ENCODE assay signal across 20 cellular contexts in genomic region chr2:119440501-119440870, GRCh38. TPM values are rescaled to one million over a fixed set of nuclear protein-coding genes. Genes with fewer than 3 reads are reported as not detected.
DNase-seq lines count a peak whose midpoint lies in the region; FAIRE-seq and TF ChIP-seq lines count a peak whose summit lies in the region.
"Had no signal": no experiment of that assay in that cellular context is flagged by ENCODE, and none has a peak within 500 bp of the region (broad histone marks: within the 10 kb centered on the region; RNA-seq: fewer than 3 reads in every experiment).

No MANE protein-coding gene starts in this region.

- H3K27ac ChIP-seq in SJCRH30 = no peak overlapping the region
- H3K27ac ChIP-seq in kidney (ENCODE audit: low read depth in 2 of 2, low read length in 2 of 2) = peak overlapping the region; percentile 71 to 77
- no peak overlapping the region for H3K27ac ChIP-seq in osteoblast (ENCODE audit: low read depth, low read length)
- H3K27ac ChIP-seq: A549 had no signal

- peak overlapping the region in 1 of 2 donors; percentile 1 for H3K9ac ChIP-seq in kidney (ENCODE audit: low read length in 2 of 2)

- H3K4me2 ChIP-seq in osteoblast (ENCODE audit: insufficient read depth, low read length) = no peak overlapping the region
- H3K4me2 ChIP-seq: A549, GM23338 had no signal

- peak; percentile 18 for DNase-seq in H7
- DNase-seq in SJCRH30 = peak; percentile 18 to 25
- DNase-seq in kidney = no peak
- peak; percentile 67 for DNase-seq in osteoblast (ENCODE audit: insufficient read length, low spot score, missing footprints)
- DNase-seq in HuH-7.5 (ENCODE audit: low spot score) = no peak
- DNase-seq in AML-193 (lab: John Stamatoyannopoulos, UW) = no peak
- DNase-seq in NCI-H1694 (lab: John Stamatoyannopoulos, UW) = no peak
- DNase-seq: C1 segment of cervical spinal cord; Caco-2; CD4-positive, alpha-beta memory T cell; KBM-7; MG63; NCI-H1105 treated with DMSO at 0.1 percent for 48 hours; NCI-H146; NCI-H2029; NCI-H2227 treated with DMSO at 0.1 percent for 48 hours; PC-3 had no signal

- intact Hi-C loops in kidney (cut with DNase I) = no loop called here

- no peaks in the 10 kb centered on the region for H3K27me3 ChIP-seq in H7 (ENCODE audit: control insufficient read depth, insufficient read depth, low read length)
- no peaks in the 10 kb centered on the region for H3K27me3 ChIP-seq in SJCRH30
- H3K27me3 ChIP-seq in osteoblast (ENCODE audit: insufficient read depth, low read length) = peaks cover 7% of the 10 kb centered on the region
- H3K27me3 ChIP-seq: MG63 had no signal

- H4K20me1 ChIP-seq in osteoblast (ENCODE audit: insufficient read depth, low read length) = no peaks in the 10 kb centered on the region

- H3K9me3 ChIP-seq in SJCRH30 (replicated peaks) (no peaks in the 10 kb centered on the region), kidney (ENCODE audit: control insufficient read depth in 1 of 2, low read length in 2 of 2) (no peaks in the 10 kb centered on the region), osteoblast (ENCODE audit: low read depth, low read length) (no peaks in the 10 kb centered on the region)
- H3K9me3 ChIP-seq: A549, Caco-2, MG63 had no signal

- FAIRE-seq in kidney (lab: Jason Lieb, UNC) = no peak
- FAIRE-seq: A549, G401.6 had no signal

- H3K4me3 ChIP-seq in H7 (ENCODE audit: insufficient read depth, low read depth, low read length) (no peak overlapping the region), SJCRH30 (no peak overlapping the region), kidney (ENCODE audit: low read length in 2 of 2) (no peak overlapping the region), osteoblast (ENCODE audit: insufficient read depth, low read length) (no peak overlapping the region)
- H3K4me3 ChIP-seq: A549, GM23338, MG63 had no signal

- H3K36me3 ChIP-seq in H7 (replicated peaks; ENCODE audit: control insufficient read depth, insufficient read depth, low read length) (no peaks in the 10 kb centered on the region), SJCRH30 (no peaks in the 10 kb centered on the region), kidney (ENCODE audit: control insufficient read depth in 1 of 2, insufficient read depth in 2 of 2, low read length in 2 of 2) (peaks cover 3 to 16% of the 10 kb centered on the region in 2 donors), osteoblast (ENCODE audit: insufficient read depth, low read length) (no peaks in the 10 kb centered on the region)
- H3K36me3 ChIP-seq: MG63 had no signal

- H2AFZ ChIP-seq in osteoblast (ENCODE audit: low read length) = no peak overlapping the region
- H2AFZ ChIP-seq: GM23338 had no signal

- H3K79me2 ChIP-seq in osteoblast (ENCODE audit: insufficient read depth, low read length) = no peaks in the 10 kb centered on the region

- TF ChIP-seq CTCF in kidney (IDR thresholded peaks at IDR 0.05; ENCODE audit: borderline replicate concordance, extremely low read depth, insufficient read depth) (no peak), osteoblast (IDR thresholded peaks at IDR 0.05; ENCODE audit: extremely low read depth, low read depth, low read length) (no peak)

- H3K4me1 ChIP-seq in SJCRH30 = peaks cover 10% of the 10 kb centered on the region
- peaks cover 34 to 48% of the 10 kb centered on the region in 2 donors for H3K4me1 ChIP-seq in kidney (ENCODE audit: control insufficient read depth in 1 of 2, insufficient read depth in 1 of 2, low read depth in 1 of 2, low read length in 2 of 2)
- H3K4me1 ChIP-seq in osteoblast (ENCODE audit: insufficient read depth, low read length) = no peaks in the 10 kb centered on the region

RNA-seq across cellular contexts. Expression of gene TMEM37, which starts 8.8 kb away (rescaled TPM):
- 4.2 and 5.0 TPM in 2 replicates for total RNA-seq in H7 (2014; rRNA removed; shearing (Covaris generic))
- total RNA-seq in SJCRH30 (2014; rRNA removed; shearing (Covaris generic)) = 0.28 and 0.67 TPM in 2 replicates
- total RNA-seq in kidney (59.4 TPM), osteoblast (1.1 and 1.2 TPM in 2 replicates)
- 221 TPM for polyA plus RNA-seq in kidney (ENCODE audit: insufficient read depth, low read depth, low replicate concordance)
- polyA plus RNA-seq: CD4-positive, alpha-beta memory T cell had no signal

Comparison
In these comparisons a context has a peak if more than half of its experiments do, and no peak if none do; other contexts are left out.
1. DNase-seq: peak in H7 (single experiment), SJCRH30 (2 of 2) and osteoblast (single experiment); none in kidney (single experiment), HuH-7.5 (single experiment), AML-193 (0 of 2) and NCI-H1694 (single experiment).
2. H3K27ac ChIP-seq: peak in kidney (2 of 2); none in SJCRH30 (single experiment) and osteoblast (single experiment).
3. RNA of gene TMEM37, which starts 8.8 kb away (total RNA-seq): 59.4 TPM in kidney (single experiment); 4.2 to 5.0 TPM in H7, 1.1 to 1.2 TPM in osteoblast and 0.28 to 0.67 TPM in SJCRH30; every median in the first group is over 10 times any median in the second.